ENCODE assay signal across 8 cellular contexts in the genomic region with DNA sequence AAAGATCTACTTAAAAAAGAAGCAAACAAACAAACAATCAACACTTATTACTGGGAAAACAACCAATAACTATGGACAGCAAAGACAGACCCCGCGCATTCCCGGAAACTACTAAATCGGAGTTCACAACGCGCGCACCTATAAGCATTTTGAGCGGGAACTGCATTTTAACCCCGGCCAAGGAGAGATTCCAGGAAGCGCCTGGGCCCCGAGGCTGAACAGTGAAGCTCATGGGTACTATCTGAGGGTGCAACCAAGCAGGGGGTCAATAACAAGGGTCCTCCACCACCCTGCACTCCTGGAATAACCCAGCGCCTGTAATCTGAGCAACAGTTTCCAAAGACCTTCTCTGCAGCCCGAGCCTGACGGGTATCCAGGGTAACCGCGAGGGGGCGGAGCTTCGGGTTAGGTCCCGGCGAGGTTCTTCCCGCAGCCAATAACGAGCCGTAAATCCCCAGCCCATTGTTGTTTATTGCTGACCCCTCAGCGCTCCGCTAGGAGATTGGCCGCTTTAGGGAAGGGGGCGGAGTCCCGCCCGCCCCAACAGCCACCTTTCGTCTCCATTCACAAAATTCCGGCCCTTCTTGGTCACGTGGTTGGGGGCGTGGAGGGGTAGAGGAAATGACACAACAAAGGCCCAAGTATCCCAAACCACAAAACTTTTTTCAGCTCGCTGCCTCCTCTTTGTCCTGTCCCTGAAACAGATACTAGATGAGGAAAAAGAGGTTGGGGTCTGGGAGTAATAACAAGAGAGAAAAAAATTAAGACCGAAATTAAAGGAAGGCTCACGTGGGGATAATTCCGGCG. TPM values are rescaled to one million over a fixed set of nuclear protein-coding genes. Genes with fewer than 3 reads are reported as not detected.
DNase-seq lines count a peak whose midpoint lies in the region; ATAC-seq and TF ChIP-seq lines count a peak whose summit lies in the region.

No MANE protein-coding gene starts in this region.

- H3K9me3 ChIP-seq in HEK293 (ENCODE audit: control insufficient read depth, insufficient read depth, low read depth, low read length): no peaks in the 10 kb centered on the region
- no peaks in the 10 kb centered on the region for H3K9me3 ChIP-seq in parathyroid adenoma (ENCODE audit: control insufficient read depth, low read length)

- DNase-seq in EL (peak; percentile 98), NCI-H1092 treated with DMSO at 0.1 percent for 48 hours (lab: John Stamatoyannopoulos, UW) (peak; percentile 100), SKM-1 (lab: John Stamatoyannopoulos, UW; ENCODE audit: unreplicated experiment) (peak; percentile 96), amygdala (lab: John Stamatoyannopoulos, UW) (peak; percentile 28 to 96 (median 89)), left cardiac atrium (peak; percentile 96), type B pancreatic cell (ENCODE audit: extremely low spot score, unreplicated experiment) (peak; percentile 95)

- no peak overlapping the region for H3K4me3 Mint-ChIP-seq in type B pancreatic cell

- H3K79me2 ChIP-seq in parathyroid adenoma: no peaks in the 10 kb centered on the region

- no peaks in the 10 kb centered on the region for H3K4me1 Mint-ChIP-seq in type B pancreatic cell (ENCODE audit: unreplicated experiment)

- no peaks in the 10 kb centered on the region for H3K36me3 Mint-ChIP-seq in type B pancreatic cell

- ATAC-seq in left cardiac atrium: peak; percentile 96 to 98

- no peaks in the 10 kb centered on the region for H3K36me3 ChIP-seq in HEK293 (ENCODE audit: control insufficient read depth in 2 of 2, insufficient read depth in 1 of 2, low read length in 2 of 2)
- H3K36me3 ChIP-seq in parathyroid adenoma (ENCODE audit: control insufficient read depth, insufficient read depth, low read length): no peaks in the 10 kb centered on the region

- peak overlapping the region; percentile 82 for H3K4me2 ChIP-seq in parathyroid adenoma (ENCODE audit: low read length)

- H3K27ac ChIP-seq in HEK293 (ENCODE audit: extremely low read depth, low read depth, low read length) (peak overlapping the region; percentile 69), parathyroid adenoma (peak overlapping the region; percentile 94)

- H3K4me3 ChIP-seq in HEK293 (ENCODE audit: low read depth, low read length) (peak overlapping the region; percentile 65), parathyroid adenoma (ENCODE audit: low read depth, low read length) (peak overlapping the region; percentile 80)

- peak overlapping the region; percentile 93 for H2AFZ ChIP-seq in parathyroid adenoma

- H3K27me3 ChIP-seq in parathyroid adenoma (ENCODE audit: control insufficient read depth, insufficient read depth, low read length): no peaks in the 10 kb centered on the region

- H3K27me3 Mint-ChIP-seq in type B pancreatic cell: no peaks in the 10 kb centered on the region

- H3K9ac ChIP-seq in parathyroid adenoma: no peak overlapping the region

- TF ChIP-seq CTCF in HEK293 (tag by site-specific recombination; IDR thresholded peaks at IDR 0.05) (no peak), parathyroid adenoma (IDR thresholded peaks at IDR 0.05) (no peak), type B pancreatic cell (conservative IDR thresholded peaks at IDR 0.05) (no peak)

- CTCF ChIA-PET in HEK293 (lab: Yijun Ruan, JAX): interaction anchor here (1.2 kb wide), 1 partner anchor 390 kb away, joined by 4 read pairs; no protein-coding TSS in a partner anchor

- intact Hi-C loops in left cardiac atrium (cut with DNase I): no loop called here

- no peak overlapping the region for H3K27ac Mint-ChIP-seq in type B pancreatic cell

- no peaks in the 10 kb centered on the region for H3K4me1 ChIP-seq in HEK293 (ENCODE audit: control insufficient read depth, insufficient read depth, low read length)
- H3K4me1 ChIP-seq in parathyroid adenoma: no peaks in the 10 kb centered on the region

- H3K9me3 Mint-ChIP-seq in type B pancreatic cell: no peaks in the 10 kb centered on the region

- POLR2A ChIA-PET in HEK293 (lab: Yijun Ruan, JAX): interaction anchor here (0.7 to 1.4 kb wide), 4 partner anchors 9 to 79 kb away, joined by 3 to 5 read pairs (median 4); no protein-coding TSS in a partner anchor

TF ChIP-seq in HEK293, 187 proteins besides CTCF, POLR2A, EP300 and RAD21 (continues in another document):
- TF ChIP-seq ZBTB7A (tag by site-specific recombination; IDR thresholded peaks at IDR 0.05; ENCODE audit: low read depth): no peak
- TF ChIP-seq, protein P1, sequence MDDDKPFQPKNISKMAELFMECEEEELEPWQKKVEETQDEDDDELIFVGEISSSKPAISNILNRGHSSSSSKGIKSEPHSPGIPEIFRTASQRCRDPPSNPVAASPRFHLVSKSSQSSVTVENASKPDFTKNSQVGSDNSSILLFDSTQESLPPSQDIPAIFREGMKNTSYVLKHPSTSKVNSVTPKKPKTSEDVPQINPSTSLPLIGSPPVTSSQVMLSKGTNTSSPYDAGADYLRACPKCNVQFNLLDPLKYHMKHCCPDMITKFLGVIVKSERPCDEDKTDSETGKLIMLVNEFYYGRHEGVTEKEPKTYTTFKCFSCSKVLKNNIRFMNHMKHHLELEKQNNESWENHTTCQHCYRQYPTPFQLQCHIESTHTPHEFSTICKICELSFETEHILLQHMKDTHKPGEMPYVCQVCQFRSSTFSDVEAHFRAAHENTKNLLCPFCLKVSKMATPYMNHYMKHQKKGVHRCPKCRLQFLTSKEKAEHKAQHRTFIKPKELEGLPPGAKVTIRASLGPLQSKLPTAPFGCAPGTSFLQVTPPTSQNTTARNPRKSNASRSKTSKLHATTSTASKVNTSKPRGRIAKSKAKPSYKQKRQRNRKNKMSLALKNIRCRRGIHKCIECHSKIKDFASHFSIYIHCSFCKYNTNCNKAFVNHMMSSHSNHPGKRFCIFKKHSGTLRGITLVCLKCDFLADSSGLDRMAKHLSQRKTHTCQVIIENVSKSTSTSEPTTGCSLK (tag by site-specific recombination; IDR thresholded peaks at IDR 0.05): no peak
- TF ChIP-seq, protein P2, sequence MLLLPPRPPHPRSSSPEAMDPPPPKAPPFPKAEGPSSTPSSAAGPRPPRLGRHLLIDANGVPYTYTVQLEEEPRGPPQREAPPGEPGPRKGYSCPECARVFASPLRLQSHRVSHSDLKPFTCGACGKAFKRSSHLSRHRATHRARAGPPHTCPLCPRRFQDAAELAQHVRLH (tag by site-specific recombination; IDR thresholded peaks at IDR 0.05): no peak
- no peak for TF ChIP-seq GFI1B (tag by site-specific recombination; IDR thresholded peaks at IDR 0.05)
- TF ChIP-seq ZNF747 (tag by site-specific recombination; IDR thresholded peaks at IDR 0.05): no peak
- TF ChIP-seq KLF8 (tag by site-specific recombination; IDR thresholded peaks at IDR 0.05): no peak; the same call in 1 of the 2 replicates
- 0 out of 2 replicates have a peak, but pooled peaks have one; percentile 21 for TF ChIP-seq FEZF1 (tag by site-specific recombination; IDR thresholded peaks at IDR 0.05)
- TF ChIP-seq KLF9 (tag by site-specific recombination; IDR thresholded peaks at IDR 0.05; ENCODE audit: low read depth): peak; percentile 64
- no peak for TF ChIP-seq ZNF202 (tag by site-specific recombination; IDR thresholded peaks at IDR 0.05; ENCODE audit: borderline replicate concordance)
- no peak for TF ChIP-seq ZNF707 (tag by site-specific recombination; IDR thresholded peaks at IDR 0.05)
- no peak for TF ChIP-seq ZNF629 (tag by site-specific recombination; IDR thresholded peaks at IDR 0.05)
- no peak for TF ChIP-seq SCRT1 (tag by site-specific recombination; IDR thresholded peaks at IDR 0.05; ENCODE audit: borderline replicate concordance)
- TF ChIP-seq ZBTB48 (tag by site-specific recombination; IDR thresholded peaks at IDR 0.05): no peak
- no peak for TF ChIP-seq OSR2 (tag by site-specific recombination; IDR thresholded peaks at IDR 0.05)
- no peak for TF ChIP-seq ZNF621 (tag by site-specific recombination; IDR thresholded peaks at IDR 0.05)
- TF ChIP-seq ZNF24 (tag by site-specific recombination; IDR thresholded peaks at IDR 0.05): no peak
- no peak for TF ChIP-seq ZBTB1 (tag by site-specific recombination; IDR thresholded peaks at IDR 0.05)
- no peak for TF ChIP-seq ZFP69B (tag by site-specific recombination; IDR thresholded peaks at IDR 0.05)
- no peak for TF ChIP-seq ZNF664 (tag by site-specific recombination; IDR thresholded peaks at IDR 0.05)
- TF ChIP-seq ZNF114 (tag by site-specific recombination; IDR thresholded peaks at IDR 0.05): no peak
- peak; percentile 86 for TF ChIP-seq ZNF341 (tag by site-specific recombination; IDR thresholded peaks at IDR 0.05; ENCODE audit: low read depth)
- TF ChIP-seq ZNF610 (tag by site-specific recombination; IDR thresholded peaks at IDR 0.05; ENCODE audit: borderline replicate concordance): no peak
- TF ChIP-seq, protein P3, sequence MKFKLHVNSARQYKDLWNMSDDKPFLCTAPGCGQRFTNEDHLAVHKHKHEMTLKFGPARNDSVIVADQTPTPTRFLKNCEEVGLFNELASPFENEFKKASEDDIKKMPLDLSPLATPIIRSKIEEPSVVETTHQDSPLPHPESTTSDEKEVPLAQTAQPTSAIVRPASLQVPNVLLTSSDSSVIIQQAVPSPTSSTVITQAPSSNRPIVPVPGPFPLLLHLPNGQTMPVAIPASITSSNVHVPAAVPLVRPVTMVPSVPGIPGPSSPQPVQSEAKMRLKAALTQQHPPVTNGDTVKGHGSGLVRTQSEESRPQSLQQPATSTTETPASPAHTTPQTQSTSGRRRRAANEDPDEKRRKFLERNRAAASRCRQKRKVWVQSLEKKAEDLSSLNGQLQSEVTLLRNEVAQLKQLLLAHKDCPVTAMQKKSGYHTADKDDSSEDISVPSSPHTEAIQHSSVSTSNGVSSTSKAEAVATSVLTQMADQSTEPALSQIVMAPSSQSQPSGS (tag by site-specific recombination; IDR thresholded peaks at IDR 0.05; ENCODE audit: low read depth): no peak
- no peak for TF ChIP-seq HOXD13 (CRISPR knock-in tag; IDR thresholded peaks at IDR 0.05; ENCODE audit: borderline replicate concordance)
- peak; percentile 59 for TF ChIP-seq ZNF335 (tag by site-specific recombination; conservative IDR thresholded peaks at IDR 0.05)
- peak; percentile 48 for TF ChIP-seq GLIS1 (tag by site-specific recombination; IDR thresholded peaks at IDR 0.05)
- no peak for TF ChIP-seq ZNF785 (tag by site-specific recombination; IDR thresholded peaks at IDR 0.05)
- TF ChIP-seq ZNF366 (tag by site-specific recombination; conservative IDR thresholded peaks at IDR 0.05): 0 out of 2 replicates have a peak, but pooled peaks have one; percentile 25
- peak; percentile 87 for TF ChIP-seq SP2 (tag by site-specific recombination; IDR thresholded peaks at IDR 0.05)

RNA-seq across cellular contexts. Expression of a gene that starts 1.7 kb away (rescaled TPM):
- total RNA-seq in left cardiac atrium (10 to 100 TPM; 52.9 to 57.9 TPM), type B pancreatic cell (ENCODE audit: low replicate concordance) (15.4 and 35.6 TPM in 2 replicates)

Comparison
In these comparisons a context has a peak if more than half of its experiments do, and no peak if none do; other contexts are left out.
1. Peak in every context shown above with its lines: DNase-seq, ATAC-seq, H3K4me3 ChIP-seq and H3K27ac ChIP-seq.